Comparison of ENCODE assay signal across 21 cellular contexts in genomic region chr9:98132158-98132557, GRCh38. TPM values are rescaled to one million over a fixed set of nuclear protein-coding genes. Genes with fewer than 3 reads are reported as not detected.
DNase-seq lines count a peak whose midpoint lies in the region; TF ChIP-seq lines count a peak whose summit lies in the region.
"Had no signal": no experiment of that assay in that cellular context is flagged by ENCODE, and none has a peak within 500 bp of the region (broad histone marks: within the 10 kb centered on the region; RNA-seq: fewer than 3 reads in every experiment).

No MANE protein-coding gene starts in this region.

- TF ChIP-seq CTCF in sigmoid colon (IDR thresholded peaks at IDR 0.05) = no peak

- in situ Hi-C loops in G401 (cut with HindIII; ENCODE audit: low sequenced_read_pairs) = no loop called here

- H3K36me3 ChIP-seq in sigmoid colon = no peaks in the 10 kb centered on the region
- H3K36me3 ChIP-seq: MG63, SJSA1 had no signal

- no peaks in the 10 kb centered on the region for H3K9me3 ChIP-seq in sigmoid colon
- H3K9me3 ChIP-seq: Caco-2, MG63, Peyer's patch, SJSA1 had no signal

- POLR2A ChIA-PET in activated CD4-positive, alpha-beta T cell treated with anti-CD3 and anti-CD28 coated beads, Interleukin-2, amount 10 ng/mL, durations not matched to agents 7 days and 5 days (lab: Charles Lee) = no interaction called here

- H3K4me1 ChIP-seq in sigmoid colon = no peaks in the 10 kb centered on the region
- H3K4me1 ChIP-seq: Caco-2, SJSA1 had no signal

- H3K4me1 Mint-ChIP-seq in activated CD4-positive, alpha-beta T cell treated with anti-CD3 and anti-CD28 coated beads, Interleukin-2, amount 10 ng/mL, durations not matched to agents 7 days and 5 days = peaks cover 10% of the 10 kb centered on the region

- H3K36me3 Mint-ChIP-seq in activated CD4-positive, alpha-beta T cell treated with anti-CD3 and anti-CD28 coated beads, Interleukin-2, amount 10 ng/mL, durations not matched to agents 7 days and 5 days (ENCODE audit: low read depth) = peaks cover 4% of the 10 kb centered on the region

- no peak for TF ChIP-seq EP300 in sigmoid colon (IDR thresholded peaks at IDR 0.05)

- intact Hi-C loops in sigmoid colon (cut with DNase I) = no loop called here

- H3K27me3 ChIP-seq in sigmoid colon = no peaks in the 10 kb centered on the region
- H3K27me3 ChIP-seq: MG63, Peyer's patch, SJSA1 had no signal

- H3K4me3 ChIP-seq in sigmoid colon = no peak overlapping the region
- H3K4me3 ChIP-seq: GM12878, MG63, Peyer's patch, SJSA1 had no signal

- CTCF ChIA-PET in activated CD4-positive, alpha-beta T cell treated with anti-CD3 and anti-CD28 coated beads, Interleukin-2, amount 10 ng/mL, durations not matched to agents 7 days and 5 days (lab: Charles Lee) = interaction anchor here (1.4 to 3.1 kb wide), 2 partner anchors 10 to 35 kb away, joined by 3 to 11 read pairs; no protein-coding TSS in a partner anchor

- no peaks in the 10 kb centered on the region for H3K27me3 Mint-ChIP-seq in activated CD4-positive, alpha-beta T cell treated with anti-CD3 and anti-CD28 coated beads, Interleukin-2, amount 10 ng/mL, durations not matched to agents 7 days and 5 days

- no peaks in the 10 kb centered on the region for H3K9me3 Mint-ChIP-seq in activated CD4-positive, alpha-beta T cell treated with anti-CD3 and anti-CD28 coated beads, Interleukin-2, amount 10 ng/mL, durations not matched to agents 7 days and 5 days
- H3K9me3 Mint-ChIP-seq: H9, HFFc6 had no signal

- DNase-seq in activated CD4-positive, alpha-beta T cell treated with anti-CD3 and anti-CD28 coated beads, Interleukin-2, amount 10 ng/mL, durations not matched to agents 7 days and 5 days = no peak
- no peak for DNase-seq in activated CD4-positive, alpha-beta T cell treated with anti-CD3 and anti-CD28 coated beads for 4 hours
- DNase-seq in G401 (ENCODE audit: low spot score) (peak; percentile 24), cerebellar cortex (ENCODE audit: low spot score) (peak; percentile 7), sigmoid colon (peak; percentile 57), nucleus accumbens (lab: John Stamatoyannopoulos, UW) (no peak), COLO829 (ENCODE audit: low spot score) (no peak)
- DNase-seq: Caco-2, DMS 273 treated with DMSO at 0.1 percent for 48 hours, DMS79 treated with DMSO at 0.1 percent for 48 hours, H9, HFFc6, MG63, NCI-H1436 treated with DMSO at 0.1 percent for 48 hours, NCI-H2029 treated with DMSO at 0.1 percent for 48 hours, NCI-H226, NCI-H510A treated with DMSO at 0.1 percent for 48 hours, NCI-H748 treated with DMSO at 0.1 percent for 48 hours had no signal

- H3K27ac ChIP-seq in sigmoid colon = no peak overlapping the region
- H3K27ac ChIP-seq: Peyer's patch, SJSA1 had no signal

- no peak for TF ChIP-seq POLR2A in sigmoid colon (IDR thresholded peaks at IDR 0.05)

- H3K4me3 Mint-ChIP-seq in activated CD4-positive, alpha-beta T cell treated with anti-CD3 and anti-CD28 coated beads, Interleukin-2, amount 10 ng/mL, durations not matched to agents 7 days and 5 days = no peak overlapping the region
- H3K4me3 Mint-ChIP-seq: HFFc6 had no signal

- peak overlapping the region; percentile 6 for H3K27ac Mint-ChIP-seq in activated CD4-positive, alpha-beta T cell treated with anti-CD3 and anti-CD28 coated beads, Interleukin-2, amount 10 ng/mL, durations not matched to agents 7 days and 5 days
- H3K27ac Mint-ChIP-seq: HFFc6 had no signal

- 92 to 93% methylated on average over 9 of the region's 9 CpGs for WGBS in sigmoid colon, 2 donors

RNA-seq across cellular contexts. Expression of gene TRIM14, which starts 13.1 kb away (rescaled TPM):
- 100 to 1,000 TPM; 116 to 124 TPM for total RNA-seq in activated CD4-positive, alpha-beta T cell treated with anti-CD3 and anti-CD28 coated beads, Interleukin-2, amount 10 ng/mL, durations not matched to agents 7 days and 5 days
- total RNA-seq in G401 (2014; rRNA removed; shearing (Covaris generic)) = 8.9 and 10.2 TPM in 2 replicates
- 10 to 100 TPM in 2 of 4 donors, 1 to 10 TPM in 2; 7.2 to 13.2 (median 9.0) TPM for total RNA-seq in sigmoid colon
- polyA plus RNA-seq in sigmoid colon = 10 to 100 TPM; 14.4 to 40.1 (median 17.8) TPM

Comparison
In these comparisons a context has a peak if more than half of its experiments do, and no peak if none do; other contexts are left out.
1. DNase-seq: peak in G401 (single experiment), cerebellar cortex (single experiment) and sigmoid colon (single experiment); none in activated CD4-positive, alpha-beta T cell treated with anti-CD3 and anti-CD28 coated beads, Interleukin-2, amount 10 ng/mL, durations not matched to agents 7 days and 5 days (single experiment), activated CD4-positive, alpha-beta T cell treated with anti-CD3 and anti-CD28 coated beads for 4 hours (0 of 2), nucleus accumbens (0 of 56) and COLO829 (single experiment).
2. RNA of gene TRIM14, which starts 13.1 kb away (total RNA-seq): 116 to 124 TPM in activated CD4-positive, alpha-beta T cell treated with anti-CD3 and anti-CD28 coated beads, Interleukin-2, amount 10 ng/mL, durations not matched to agents 7 days and 5 days; 7.2 to 13.2 TPM in sigmoid colon and 8.9 to 10.2 TPM in G401; every median in the first group is over 4 times any median in the second.